Comparison of ENCODE assay signal across 8 cellular contexts in the genomic region with DNA sequence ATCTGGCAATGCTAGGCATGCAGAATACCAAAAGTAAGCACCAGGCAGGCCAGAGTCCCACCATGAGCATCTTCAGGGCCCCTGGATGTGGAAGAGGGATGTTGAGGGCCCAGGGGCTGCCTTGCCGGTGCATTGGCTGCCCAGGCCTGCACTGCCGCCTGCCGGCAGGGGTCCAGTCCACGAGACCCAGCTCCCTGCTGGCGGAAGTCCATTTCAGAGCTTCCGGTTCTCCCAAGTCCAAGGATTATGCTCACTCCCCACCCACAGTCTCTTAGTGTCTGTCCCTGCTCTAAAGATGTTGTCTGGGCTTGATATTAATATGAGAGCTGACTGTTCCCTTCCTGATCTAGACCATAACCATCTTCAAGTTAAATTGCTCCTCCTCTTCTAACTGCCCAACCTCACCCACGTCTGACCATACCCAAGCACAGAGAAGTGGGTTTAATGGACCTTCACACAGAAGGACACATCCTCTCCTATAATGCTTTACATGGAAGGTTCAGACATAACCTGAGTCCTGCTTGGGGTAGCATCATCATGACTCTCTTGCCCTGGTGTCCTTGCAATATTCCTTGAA.
DNase-seq lines count a peak whose midpoint lies in the region; ATAC-seq and TF ChIP-seq lines count a peak whose summit lies in the region.

No MANE protein-coding gene starts in this region.

- no peak overlapping the region for H3K4me2 ChIP-seq in smooth muscle cell

- no peak for TF ChIP-seq POLR2A in suprapubic skin (IDR thresholded peaks at IDR 0.05)

- H3K4me1 ChIP-seq in right cardiac atrium (ENCODE audit: control insufficient read depth, insufficient read depth, low read length), result peaks cover 13% of the 10 kb centered on the region
- no peaks in the 10 kb centered on the region for H3K4me1 ChIP-seq in smooth muscle cell (ENCODE audit: low read depth)
- H3K4me1 ChIP-seq in suprapubic skin, result peaks cover 23% of the 10 kb centered on the region

- no peaks in the 10 kb centered on the region for H3F3A ChIP-seq in smooth muscle cell (ENCODE audit: low read depth)

- H3K4me3 ChIP-seq in HFF-Myc (replicated peaks; ENCODE audit: low read depth, low read length) (no peak overlapping the region), SK-N-MC (no peak overlapping the region), right cardiac atrium (ENCODE audit: low read length) (no peak overlapping the region), smooth muscle cell (no peak overlapping the region), suprapubic skin (no peak overlapping the region)

- H3K27me3 ChIP-seq in right cardiac atrium (ENCODE audit: control insufficient read depth, insufficient read depth), result no peaks in the 10 kb centered on the region
- H3K27me3 ChIP-seq in smooth muscle cell (ENCODE audit: low read depth), result peaks cover 1% of the 10 kb centered on the region
- no peaks in the 10 kb centered on the region for H3K27me3 ChIP-seq in suprapubic skin

- no peak overlapping the region for H2AFZ ChIP-seq in smooth muscle cell (ENCODE audit: low read depth)

- no peaks in the 10 kb centered on the region for H3K36me3 ChIP-seq in SK-N-MC (ENCODE audit: insufficient read depth, low read length)
- H3K36me3 ChIP-seq in smooth muscle cell (ENCODE audit: low read depth), result no peaks in the 10 kb centered on the region
- H3K36me3 ChIP-seq in suprapubic skin, result no peaks in the 10 kb centered on the region

- H3K9me3 ChIP-seq in SK-N-MC (ENCODE audit: low read depth, low read length) (no peaks in the 10 kb centered on the region), right cardiac atrium (ENCODE audit: control insufficient read depth, low read length) (no peaks in the 10 kb centered on the region), smooth muscle cell (replicated peaks; ENCODE audit: low read depth) (no peaks in the 10 kb centered on the region), suprapubic skin (no peaks in the 10 kb centered on the region)

- DNase-seq in HFF-Myc (ENCODE audit: extremely low read depth, low read depth), result no peak
- DNase-seq in SK-N-MC (ENCODE audit: low read depth, low spot score), result peak; percentile 26
- DNase-seq in right cardiac atrium, result peak; percentile 57 to 78 (median 78)
- DNase-seq in smooth muscle cell (lab: John Stamatoyannopoulos, UW; ENCODE audit: unreplicated experiment), result no peak
- DNase-seq in suprapubic skin (ENCODE audit: low spot score in 2 of 2), result no peak
- no peak for DNase-seq in SW 1271 (lab: John Stamatoyannopoulos, UW)

- 25% methylated on average over 7 of the region's 7 CpGs for WGBS in right cardiac atrium
- 29% methylated on average over 7 of the region's 7 CpGs for WGBS in smooth muscle cell (ENCODE audit: low lambda C conversion rate)
- 71% methylated on average over 7 of the region's 7 CpGs for WGBS in suprapubic skin

- no peak for TF ChIP-seq EP300 in suprapubic skin (IDR thresholded peaks at IDR 0.05)

- intact Hi-C loops in right cardiac atrium (cut with DNase I), result loop anchor here (2.0 to 5.0 kb wide), 3 partner anchors 79 to 81 kb away; no protein-coding TSS in a partner anchor

- no peaks in the 10 kb centered on the region for H4K20me1 ChIP-seq in smooth muscle cell (ENCODE audit: low read depth)

- H3K9ac ChIP-seq in SK-N-MC (ENCODE audit: insufficient read length) (no peak overlapping the region), smooth muscle cell (ENCODE audit: low read depth) (no peak overlapping the region)

- peak; percentile 44 to 62 for ATAC-seq in right cardiac atrium
- no peak for ATAC-seq in GM19351 (IDR thresholded peaks at IDR 0.05; ENCODE audit: unreplicated experiment)
- no peak for ATAC-seq in HG03460 (IDR thresholded peaks at IDR 0.05; ENCODE audit: unreplicated experiment)

- TF ChIP-seq CTCF in HFF-Myc (IDR thresholded peaks at IDR 0.05; ENCODE audit: low read depth, low read length, missing control alignments), result peak; percentile 72
- peak; percentile 50 for TF ChIP-seq CTCF in smooth muscle cell (IDR thresholded peaks at IDR 0.05; ENCODE audit: borderline replicate concordance, insufficient read depth, poor library complexity, severe bottlenecking)
- TF ChIP-seq CTCF in suprapubic skin (IDR thresholded peaks at IDR 0.05), result peak in 1 of 2 donors; percentile 8

- no peak overlapping the region for H3K27ac ChIP-seq in SK-N-MC
- H3K27ac ChIP-seq in right cardiac atrium (ENCODE audit: low read length), result no peak overlapping the region
- no peak overlapping the region for H3K27ac ChIP-seq in smooth muscle cell (ENCODE audit: low read depth)
- H3K27ac ChIP-seq in suprapubic skin, result no peak overlapping the region

- no peaks in the 10 kb centered on the region for H3K79me2 ChIP-seq in smooth muscle cell (ENCODE audit: low read depth)

Comparison
In these comparisons a context has a peak if more than half of its experiments do, and no peak if none do; other contexts are left out.
1. DNase-seq: peak in SK-N-MC (single experiment) and right cardiac atrium (3 of 3); none in HFF-Myc (single experiment), smooth muscle cell (single experiment), suprapubic skin (0 of 2) and SW 1271 (0 of 2).
2. ATAC-seq: peak in right cardiac atrium (2 of 2); none in GM19351 (single experiment) and HG03460 (single experiment).